ENCODE assay signal across 10 cellular contexts in genomic region chr3:46407976-46408375, GRCh38. TPM values are rescaled to one million over a fixed set of nuclear protein-coding genes. Genes with fewer than 3 reads are reported as not detected.
DNase-seq lines count a peak whose midpoint lies in the region; ATAC-seq and TF ChIP-seq lines count a peak whose summit lies in the region.
"Had no signal": no experiment of that assay in that cellular context is flagged by ENCODE, and none has a peak within 500 bp of the region (broad histone marks: within the 10 kb centered on the region; RNA-seq: fewer than 3 reads in every experiment).

No MANE protein-coding gene starts in this region.

- peaks cover 15% of the 10 kb centered on the region for H3K27me3 Mint-ChIP-seq in activated CD4-positive, alpha-beta memory T cell treated with anti-CD3 and anti-CD28 coated beads, Interleukin-2, amount 10 ng/mL, durations not matched to agents 7 days and 5 days
- peaks cover 1% of the 10 kb centered on the region for H3K27me3 Mint-ChIP-seq in activated CD4-positive, alpha-beta memory T cell treated with anti-CD3 and anti-CD28 coated beads for 36 hours

- H3K4me1 ChIP-seq in lower lobe of right lung (peaks cover 81% of the 10 kb centered on the region), thoracic aorta (ENCODE audit: control insufficient read depth in 1 of 2, low read depth in 2 of 2) (peaks cover 8 to 27% of the 10 kb centered on the region in 2 donors)

- POLR2A ChIA-PET in activated CD4-positive, alpha-beta memory T cell treated with anti-CD3 and anti-CD28 coated beads, Interleukin-2, amount 10 ng/mL, durations not matched to agents 7 days and 5 days (lab: Charles Lee): interaction anchor here (0.6 to 1.9 kb wide), 9 partner anchors 8 to 441 kb away, joined by 3 to 19 read pairs (median 3); partner anchors contain the start of gene CCR5
- POLR2A ChIA-PET in activated CD4-positive, alpha-beta memory T cell treated with anti-CD3 and anti-CD28 coated beads for 36 hours (lab: Charles Lee): interaction anchor here (1.0 to 1.1 kb wide), 2 partner anchors 38 to 123 kb away, joined by 3 read pairs; no protein-coding TSS in a partner anchor

- H3K4me1 Mint-ChIP-seq in activated CD4-positive, alpha-beta memory T cell treated with anti-CD3 and anti-CD28 coated beads, Interleukin-2, amount 10 ng/mL, durations not matched to agents 7 days and 5 days: peaks cover 33% of the 10 kb centered on the region
- peaks cover 13% of the 10 kb centered on the region for H3K4me1 Mint-ChIP-seq in activated CD4-positive, alpha-beta memory T cell treated with anti-CD3 and anti-CD28 coated beads for 36 hours (ENCODE audit: low read depth)

- H3K9me3 ChIP-seq in lower lobe of right lung: no peaks in the 10 kb centered on the region
- no peaks in the 10 kb centered on the region for H3K9me3 ChIP-seq in thoracic aorta

- H3K36me3 Mint-ChIP-seq in activated CD4-positive, alpha-beta memory T cell treated with anti-CD3 and anti-CD28 coated beads, Interleukin-2, amount 10 ng/mL, durations not matched to agents 7 days and 5 days (ENCODE audit: low read depth): peaks cover 12% of the 10 kb centered on the region
- H3K36me3 Mint-ChIP-seq in activated CD4-positive, alpha-beta memory T cell treated with anti-CD3 and anti-CD28 coated beads for 36 hours: no peaks in the 10 kb centered on the region

- TF ChIP-seq CTCF in lower lobe of right lung (IDR thresholded peaks at IDR 0.05): no peak
- no peak for TF ChIP-seq CTCF in thoracic aorta (IDR thresholded peaks at IDR 0.05)

- peak overlapping the region; percentile 78 for H3K4me3 Mint-ChIP-seq in activated CD4-positive, alpha-beta memory T cell treated with anti-CD3 and anti-CD28 coated beads, Interleukin-2, amount 10 ng/mL, durations not matched to agents 7 days and 5 days
- no peak overlapping the region for H3K4me3 Mint-ChIP-seq in activated CD4-positive, alpha-beta memory T cell treated with anti-CD3 and anti-CD28 coated beads for 36 hours

- in situ Hi-C loops in ACHN (cut with HindIII; ENCODE audit: low pct_ligation_motif_present, low pct_unique_long_range_greater_than_20kb, low sequenced_read_pairs): no loop called here

- CTCF ChIA-PET in activated CD4-positive, alpha-beta memory T cell treated with anti-CD3 and anti-CD28 coated beads, Interleukin-2, amount 10 ng/mL, durations not matched to agents 7 days and 5 days (lab: Charles Lee): interaction anchor here (0.6 to 3.2 kb wide), 8 partner anchors 30 to 309 kb away, joined by 3 to 11 read pairs (median 4); no protein-coding TSS in a partner anchor
- CTCF ChIA-PET in activated CD4-positive, alpha-beta memory T cell treated with anti-CD3 and anti-CD28 coated beads for 36 hours (lab: Charles Lee): interaction anchor here (1.5 to 2.3 kb wide), 2 partner anchors 81 to 131 kb away, joined by 5 to 8 read pairs; no protein-coding TSS in a partner anchor

- intact Hi-C loops in activated CD4-positive, alpha-beta memory T cell treated with anti-CD3 and anti-CD28 coated beads for 36 hours (cut with micrococcal nuclease): no loop called here
- intact Hi-C loops in lower lobe of right lung (cut with DNase I): no loop called here

- peaks cover under 1% of the 10 kb centered on the region for H3K9me3 Mint-ChIP-seq in activated CD4-positive, alpha-beta memory T cell treated with anti-CD3 and anti-CD28 coated beads, Interleukin-2, amount 10 ng/mL, durations not matched to agents 7 days and 5 days
- peaks cover 1% of the 10 kb centered on the region for H3K9me3 Mint-ChIP-seq in activated CD4-positive, alpha-beta memory T cell treated with anti-CD3 and anti-CD28 coated beads for 36 hours

- H3K36me3 ChIP-seq in lower lobe of right lung (no peaks in the 10 kb centered on the region), thoracic aorta (no peaks in the 10 kb centered on the region)

- no peak for DNase-seq in activated CD4-positive, alpha-beta memory T cell treated with anti-CD3 and anti-CD28 coated beads, Interleukin-2, amount 10 ng/mL, durations not matched to agents 7 days and 5 days
- DNase-seq in activated CD4-positive, alpha-beta memory T cell treated with anti-CD3 and anti-CD28 coated beads for 36 hours: no peak
- DNase-seq in lower lobe of right lung: no peak
- DNase-seq in thoracic aorta (ENCODE audit: low spot score): no peak
- no peak for DNase-seq in ACHN

- H3K27ac ChIP-seq in angular gyrus (ENCODE audit: low read depth, low read length) (peak overlapping the region; percentile 63), lower lobe of right lung (peak overlapping the region; percentile 85), thoracic aorta (peak overlapping the region in 1 of 2 donors; percentile 70)

- peak overlapping the region; percentile 49 for H3K4me3 ChIP-seq in lower lobe of right lung
- H3K4me3 ChIP-seq in thoracic aorta: peak overlapping the region; percentile 62

- H3K27me3 ChIP-seq in lower lobe of right lung (ENCODE audit: low read depth) (no peaks in the 10 kb centered on the region), thoracic aorta (replicated peaks; ENCODE audit: insufficient read depth) (no peaks in the 10 kb centered on the region)

- peak overlapping the region; percentile 52 for H3K27ac Mint-ChIP-seq in activated CD4-positive, alpha-beta memory T cell treated with anti-CD3 and anti-CD28 coated beads, Interleukin-2, amount 10 ng/mL, durations not matched to agents 7 days and 5 days
- no peak overlapping the region for H3K27ac Mint-ChIP-seq in activated CD4-positive, alpha-beta memory T cell treated with anti-CD3 and anti-CD28 coated beads for 36 hours

- ATAC-seq in lower lobe of right lung: no peak
- ATAC-seq in thoracic aorta (ENCODE audit: insufficient number of reproducible peaks, low FRiP score, low read depth): no peak
- ATAC-seq in GM18517 (IDR thresholded peaks at IDR 0.05; ENCODE audit: unreplicated experiment): no peak
- no peak for ATAC-seq in HG02885 (IDR thresholded peaks at IDR 0.05; ENCODE audit: poor library complexity, unreplicated experiment)

RNA-seq across cellular contexts. Expression of gene CCRL2, which starts 0.9 kb away (rescaled TPM):
- 1 to 10 TPM; 5.4 to 6.2 TPM for total RNA-seq in activated CD4-positive, alpha-beta memory T cell treated with anti-CD3 and anti-CD28 coated beads, Interleukin-2, amount 10 ng/mL, durations not matched to agents 7 days and 5 days
- 1 to 10 TPM; 1.3 to 1.4 TPM for total RNA-seq in activated CD4-positive, alpha-beta memory T cell treated with anti-CD3 and anti-CD28 coated beads for 36 hours
- 23.5 TPM for total RNA-seq in lower lobe of right lung
- total RNA-seq in thoracic aorta: 1 to 10 TPM in 1 of 2 donors, under 1 TPM in 1; 0.41 to 4.4 TPM

RNA-seq across cellular contexts. Expression of gene CCR5, which starts 37.2 kb away (rescaled TPM):
- total RNA-seq in activated CD4-positive, alpha-beta memory T cell treated with anti-CD3 and anti-CD28 coated beads, Interleukin-2, amount 10 ng/mL, durations not matched to agents 7 days and 5 days: 10 to 100 TPM; 80.2 to 85.3 TPM
- 1 to 10 TPM; 2.0 to 2.1 TPM for total RNA-seq in activated CD4-positive, alpha-beta memory T cell treated with anti-CD3 and anti-CD28 coated beads for 36 hours
- 5.3 TPM for total RNA-seq in lower lobe of right lung
- total RNA-seq in thoracic aorta: 1 to 10 TPM in 1 of 2 donors, under 1 TPM in 1; 0.95 to 3.6 TPM
- total RNA-seq: dermis microvascular lymphatic vessel endothelial cell, HT1080 had no signal

RNA-seq across cellular contexts. Expression of gene CCR2, which starts 54.1 kb away (rescaled TPM):
- 100 to 1,000 TPM; 167 to 174 TPM for total RNA-seq in activated CD4-positive, alpha-beta memory T cell treated with anti-CD3 and anti-CD28 coated beads, Interleukin-2, amount 10 ng/mL, durations not matched to agents 7 days and 5 days
- 1 to 10 TPM; 2.2 TPM for total RNA-seq in activated CD4-positive, alpha-beta memory T cell treated with anti-CD3 and anti-CD28 coated beads for 36 hours
- 15.8 TPM for total RNA-seq in lower lobe of right lung
- 1 to 10 TPM in 1 of 2 donors, under 1 TPM in 1; 0.41 to 8.2 TPM for total RNA-seq in thoracic aorta
- total RNA-seq: dermis microvascular lymphatic vessel endothelial cell, HT1080 had no signal

RNA-seq across cellular contexts. Expression of gene LTF, which starts 56.7 kb away (rescaled TPM):
- total RNA-seq in activated CD4-positive, alpha-beta memory T cell treated with anti-CD3 and anti-CD28 coated beads, Interleukin-2, amount 10 ng/mL, durations not matched to agents 7 days and 5 days: not detected
- total RNA-seq in activated CD4-positive, alpha-beta memory T cell treated with anti-CD3 and anti-CD28 coated beads for 36 hours: not detected
- total RNA-seq in lower lobe of right lung (53.5 TPM), thoracic aorta (1 to 10 TPM in 1 of 2 donors, under 1 TPM in 1; 0.28 to 3.0 TPM)

Comparison
In these comparisons a context has a peak if more than half of its experiments do, and no peak if none do; other contexts are left out.
1. RNA of gene CCR5, which starts 37.2 kb away (total RNA-seq): 80.2 to 85.3 TPM in activated CD4-positive, alpha-beta memory T cell treated with anti-CD3 and anti-CD28 coated beads, Interleukin-2, amount 10 ng/mL, durations not matched to agents 7 days and 5 days; 5.3 TPM in lower lobe of right lung (single experiment), 0.95 to 3.6 TPM in thoracic aorta and 2.0 to 2.1 TPM in activated CD4-positive, alpha-beta memory T cell treated with anti-CD3 and anti-CD28 coated beads for 36 hours; every median in the first group is over 10 times any median in the second.